ENCODE assay signal across 1 cellular context in the genomic region with DNA sequence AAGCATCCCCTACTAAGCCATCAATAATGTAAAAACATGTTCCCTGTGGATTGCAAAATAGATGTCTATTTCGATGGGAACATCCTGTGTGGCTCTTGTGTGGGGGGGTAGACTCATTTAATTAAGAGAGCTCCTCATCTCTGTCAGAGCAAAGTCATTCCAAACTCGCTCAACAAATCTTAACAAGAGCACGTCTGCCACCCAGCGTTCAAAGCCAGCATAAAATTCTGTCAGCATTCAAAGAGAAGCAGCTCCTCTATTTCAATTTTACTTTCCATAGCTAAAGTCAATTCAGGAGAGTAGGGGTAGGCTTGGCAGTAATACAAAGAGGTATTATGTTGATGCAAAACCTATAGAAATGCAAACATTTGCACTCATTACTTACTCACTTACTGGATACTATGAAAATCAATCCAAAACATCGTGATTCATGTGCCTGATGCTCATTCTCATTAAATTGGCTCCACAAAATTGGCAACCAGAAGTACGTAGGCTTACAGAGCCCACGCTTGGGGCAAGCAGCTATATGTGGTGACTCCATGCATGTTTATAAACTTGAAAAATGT.
TF ChIP-seq lines count a peak whose summit lies in the region.

No MANE protein-coding gene starts in this region.

TF ChIP-seq in IMR-90, 13 proteins besides CTCF, POLR2A, EP300 and RAD21 (continued from another document):
- TF ChIP-seq MAFK (IDR thresholded peaks at IDR 0.05; ENCODE audit: low read depth, low read length) (no peak), RFX5 (IDR thresholded peaks at IDR 0.05; ENCODE audit: low read depth, low read length) (no peak)
